ENCODE assay signal across 8 cellular contexts in the genomic region with DNA sequence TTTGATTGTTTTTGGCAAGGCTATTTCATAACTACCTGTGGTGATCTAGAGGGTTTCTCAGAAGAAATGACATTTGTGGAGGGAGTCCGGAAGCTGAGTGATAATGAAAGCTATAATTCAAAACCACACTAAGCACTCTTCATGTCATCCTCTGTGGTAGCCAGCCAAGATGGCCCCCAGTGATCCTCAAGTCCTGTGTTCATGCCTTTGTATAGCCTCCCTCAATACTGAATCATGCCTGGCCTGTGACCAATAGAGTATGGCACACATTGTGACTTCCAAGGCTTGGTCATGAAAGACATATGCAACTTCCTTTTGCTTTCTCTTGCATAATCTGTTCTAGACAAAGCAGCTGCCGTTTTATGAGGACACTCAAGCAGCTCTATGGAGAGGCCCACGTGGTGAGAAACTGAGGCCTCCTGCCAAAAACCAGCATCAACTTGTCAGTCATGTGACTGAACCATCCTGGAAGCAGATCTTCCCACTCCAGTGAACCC. TPM values are rescaled to one million over a fixed set of nuclear protein-coding genes. Genes with fewer than 3 reads are reported as not detected.
DNase-seq lines count a peak whose midpoint lies in the region; ATAC-seq and TF ChIP-seq lines count a peak whose summit lies in the region.
"Had no signal": no experiment of that assay in that cellular context is flagged by ENCODE, and none has a peak within 500 bp of the region (broad histone marks: within the 10 kb centered on the region; RNA-seq: fewer than 3 reads in every experiment).

No MANE protein-coding gene starts in this region.

- 47 to 60% methylated on average over 3 of the region's 3 CpGs for WGBS in heart right ventricle, 2 donors

- no peaks in the 10 kb centered on the region for H3K9me3 ChIP-seq in heart right ventricle
- H3K9me3 ChIP-seq in WERI-Rb-1 (ENCODE audit: severe bottlenecking), result no peaks in the 10 kb centered on the region

- H3K27ac ChIP-seq in heart right ventricle, result peak overlapping the region in 1 of 10 donors; percentile 45
- no peak overlapping the region for H3K27ac ChIP-seq in WERI-Rb-1
- H3K27ac ChIP-seq: VCaP had no signal

- peaks cover 0 to 20% (median 0%) of the 10 kb centered on the region in 9 donors for H3K4me1 ChIP-seq in heart right ventricle

- TF ChIP-seq CTCF in heart right ventricle (IDR thresholded peaks at IDR 0.05), result no peak
- no peak for TF ChIP-seq CTCF in WERI-Rb-1 (IDR thresholded peaks at IDR 0.05; ENCODE audit: low read depth, low read length)

- H3K4me3 ChIP-seq in heart right ventricle (no peak overlapping the region), WERI-Rb-1 (ENCODE audit: low read depth, low read length) (no peak overlapping the region)

- DNase-seq in LoVo (ENCODE audit: low spot score), result peak; percentile 20
- peak; percentile 6 to 10 for DNase-seq in activated CD4-positive, alpha-beta T cell treated with anti-CD3 and anti-CD28 coated beads, Interleukin-2, amount 50 U/mL, for 4 hours
- DNase-seq in heart right ventricle, result no peak
- peak; percentile 48 for DNase-seq in stimulated activated naive CD8-positive, alpha-beta T cell treated with anti-CD3 and anti-CD28 coated beads, Interleukin-15, Interleukin-2, amounts not matched to agents 100 U/mL and 50 U/mL, for 24 hours
- DNase-seq in WERI-Rb-1, result no peak

- TF ChIP-seq POLR2A in GM18505 (IDR thresholded peaks at IDR 0.05; ENCODE audit: borderline replicate concordance, extremely low read depth, insufficient read depth, insufficient read length), result no peak

- H3K27me3 ChIP-seq in heart right ventricle (no peaks in the 10 kb centered on the region), WERI-Rb-1 (ENCODE audit: insufficient read depth, low read depth, severe bottlenecking) (no peaks in the 10 kb centered on the region)

- no peaks in the 10 kb centered on the region for H3K36me3 ChIP-seq in heart right ventricle
- no peaks in the 10 kb centered on the region for H3K36me3 ChIP-seq in WERI-Rb-1

- ATAC-seq in GM18505 (IDR thresholded peaks at IDR 0.05; ENCODE audit: unreplicated experiment) (peak; percentile 81), GM21825 (IDR thresholded peaks at IDR 0.05; ENCODE audit: unreplicated experiment) (peak; percentile 97), heart right ventricle (peak; percentile 34 to 87 (median 57))
- ATAC-seq in stimulated activated naive CD8-positive, alpha-beta T cell treated with anti-CD3 and anti-CD28 coated beads, Interleukin-15, Interleukin-2, amounts not matched to agents 100 U/mL and 50 U/mL, for 24 hours, result peak; percentile 100

- intact Hi-C loops in heart right ventricle (cut with DNase I), result loop anchor here in 1 of 10 donors (2.0 kb wide), 1 partner anchor 47 kb away; no protein-coding TSS in a partner anchor

RNA-seq across cellular contexts. Expression of gene DNAAF9, which starts 12.8 kb away (rescaled TPM):
- 10 to 100 TPM; 15.8 to 32.2 (median 25.2) TPM for total RNA-seq in heart right ventricle
- 10 to 100 TPM in 1 of 2 donors, 1 to 10 TPM in 1; 6.4 to 13.9 TPM for polyA plus RNA-seq in heart right ventricle

RNA-seq across cellular contexts. Expression of gene ATRN, which starts 50.6 kb away (rescaled TPM):
- total RNA-seq in heart right ventricle, result 10 to 100 TPM; 30.9 to 44.0 (median 38.6) TPM
- 1 to 10 TPM; 4.6 to 8.3 TPM for polyA plus RNA-seq in heart right ventricle

Comparison
In these comparisons a context has a peak if more than half of its experiments do, and no peak if none do; other contexts are left out.
1. DNase-seq: peak in LoVo (single experiment), activated CD4-positive, alpha-beta T cell treated with anti-CD3 and anti-CD28 coated beads, Interleukin-2, amount 50 U/mL, for 4 hours (2 of 2) and stimulated activated naive CD8-positive, alpha-beta T cell treated with anti-CD3 and anti-CD28 coated beads, Interleukin-15, Interleukin-2, amounts not matched to agents 100 U/mL and 50 U/mL, for 24 hours (single experiment); none in heart right ventricle (0 of 2) and WERI-Rb-1 (single experiment).
2. Peak in every context shown above with its lines, with median percentiles within 50 percentile points of each other: ATAC-seq.